ENCODE assay signal across 20 cellular contexts in the genomic region with DNA sequence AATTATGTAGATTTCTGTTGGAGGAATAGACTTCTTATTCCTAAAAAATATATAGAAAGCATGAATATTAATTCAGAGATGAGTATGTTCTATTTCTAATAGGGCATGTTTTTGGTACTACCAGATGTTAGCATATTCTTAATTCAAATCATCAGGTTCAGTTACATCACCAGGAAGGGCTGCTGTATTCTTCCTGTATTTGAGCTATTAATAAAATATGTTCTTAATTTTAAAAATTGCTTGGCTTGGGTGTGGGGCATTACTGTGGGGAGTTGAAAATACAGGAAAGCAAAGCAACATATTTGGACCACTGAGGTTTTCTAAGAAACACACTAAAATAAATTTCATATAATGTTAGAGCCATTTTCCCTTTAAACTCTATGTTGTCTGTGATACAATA.
"Had no signal": no experiment of that assay in that cellular context is flagged by ENCODE, and none has a peak within 500 bp of the region (broad histone marks: within the 10 kb centered on the region; RNA-seq: fewer than 3 reads in every experiment).

No MANE protein-coding gene starts in this region.

- H3K4me1 ChIP-seq: esophagus squamous epithelium, foreskin keratinocyte, sigmoid colon, thyroid gland, vagina had no signal

- DNase-seq: effector memory CD8-positive, alpha-beta T cell; esophagus squamous epithelium; foreskin keratinocyte; islet precursor cell; mesendoderm; naive thymus-derived CD4-positive, alpha-beta T cell; nephron progenitor cell; psoas muscle; retina; sigmoid colon; stimulated activated CD4-positive, alpha-beta T cell treated with anti-CD3 and anti-CD28 coated beads, Interleukin-2, amount 100 ng/mL, for 24 hours; stimulated activated CD4-positive, alpha-beta T cell treated with anti-CD3 and anti-CD28 coated beads, Interleukin-4, amount 100 ng/mL, for 4 hours; stimulated activated naive B cell treated with anti-CD40 and anti-IgM and Interleukin-4, amounts not matched to agents 10 μg/mL and 1 μg/mL and 100 μg/mL, for 72 hours; stimulated activated naive CD8-positive, alpha-beta T cell treated with anti-CD3 and anti-CD28 coated beads, Interleukin-15, amount 100 ng/mL, for 72 hours; substantia nigra; thyroid gland; upper lobe of left lung had no signal

- H3K27ac ChIP-seq: epithelial cell of prostate, foreskin keratinocyte, psoas muscle, thyroid gland, upper lobe of left lung, vagina had no signal

- H3K4me3 ChIP-seq: esophagus squamous epithelium, psoas muscle, sigmoid colon, skin epidermis, thyroid gland, upper lobe of left lung, vagina had no signal

- H3K27me3 ChIP-seq: esophagus squamous epithelium, foreskin keratinocyte, sigmoid colon, thyroid gland, upper lobe of left lung, vagina had no signal

- H3K36me3 ChIP-seq: esophagus squamous epithelium, sigmoid colon, thyroid gland, upper lobe of left lung, vagina had no signal

- ATAC-seq: effector memory CD8-positive, alpha-beta T cell; foreskin keratinocyte; naive thymus-derived CD4-positive, alpha-beta T cell; psoas muscle; stimulated activated naive B cell treated with anti-CD40 and anti-IgM and Interleukin-4, amounts not matched to agents 10 μg/mL and 1 μg/mL and 100 μg/mL, for 72 hours; stimulated activated naive CD8-positive, alpha-beta T cell treated with anti-CD3 and anti-CD28 coated beads, Interleukin-15, amount 100 ng/mL, for 72 hours had no signal

- H3K9me3 ChIP-seq: esophagus squamous epithelium, psoas muscle, sigmoid colon, thyroid gland, upper lobe of left lung, vagina had no signal
